15 cellular contexts compared by ENCODE assay signal in the genomic region with DNA sequence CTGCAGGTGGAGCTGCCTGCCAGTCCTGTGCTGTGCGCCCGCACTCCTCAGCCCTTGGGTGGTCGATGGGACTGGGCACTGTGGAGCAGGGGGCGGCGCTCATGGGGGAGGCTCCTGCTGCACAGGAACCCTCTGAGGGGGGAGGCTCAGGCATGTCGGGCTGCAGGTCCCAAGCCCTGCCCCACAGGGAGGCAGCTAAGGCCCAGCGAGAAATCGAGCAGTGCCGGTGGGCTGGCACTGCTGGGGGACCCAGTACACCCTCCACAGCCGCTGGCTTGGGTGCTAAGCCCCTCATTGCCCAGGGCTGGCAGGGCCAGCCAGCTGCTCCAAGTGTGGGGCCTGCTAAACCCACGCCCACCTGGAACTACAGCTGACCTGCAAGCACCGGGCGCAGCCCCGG. TPM values are rescaled to one million over a fixed set of nuclear protein-coding genes. Genes with fewer than 3 reads are reported as not detected.
"Had no signal": no experiment of that assay in that cellular context is flagged by ENCODE, and none has a peak within 500 bp of the region (broad histone marks: within the 10 kb centered on the region; RNA-seq: fewer than 3 reads in every experiment).

No MANE protein-coding gene starts in this region.

RNA-seq across cellular contexts. Expression of gene GLYATL3, which starts 16.3 kb away (rescaled TPM):
- total RNA-seq: stomach, subcutaneous adipose tissue, suprapubic skin, temporal lobe, testis, thoracic aorta, thyroid gland, tibial nerve, transverse colon, upper lobe of left lung, upper lobe of right lung, ureter, urinary bladder, uterus, vagina had no signal
- polyA plus RNA-seq: stomach, urinary bladder had no signal
